ENCODE assay signal across 1 cellular context in genomic region chr19:48925240-48925843, GRCh38.
A peak's percentile ranks its signal among the peaks of the same experiment; 100 is the strongest.
TF ChIP-seq lines count a peak whose summit lies in the region.

No MANE protein-coding gene starts in this region.

TF ChIP-seq in IMR-90, 13 proteins besides CTCF, POLR2A, EP300 and RAD21:
- 0 out of 2 replicates have a peak, but pooled peaks have one; percentile 15 for TF ChIP-seq MAZ (IDR thresholded peaks at IDR 0.05; ENCODE audit: borderline replicate concordance, low read depth, low read length)
- TF ChIP-seq USF2 (IDR thresholded peaks at IDR 0.05; ENCODE audit: low read depth, low read length) = no peak
